In genomic region chr6:164870175-164870574, GRCh38 we compare ENCODE assay signal across 18 cellular contexts.
"Had no signal": no experiment of that assay in that cellular context is flagged by ENCODE, and none has a peak within 500 bp of the region (broad histone marks: within the 10 kb centered on the region; RNA-seq: fewer than 3 reads in every experiment).

No MANE protein-coding gene starts in this region.

- H3K36me3 Mint-ChIP-seq: activated naive CD8-positive, alpha-beta T cell treated with anti-CD3 and anti-CD28 coated beads for 36 hours; naive thymus-derived CD4-positive, alpha-beta T cell; stimulated activated memory B cell treated with anti-CD40 and anti-IgM and Interleukin-4, amounts not matched to agents 10 μg/mL and 1 μg/mL and 100 μg/mL, for 72 hours had no signal

- H3K27me3 Mint-ChIP-seq: activated naive CD8-positive, alpha-beta T cell treated with anti-CD3 and anti-CD28 coated beads for 36 hours; dendritic cell treated with granulocyte-macrophage colony-stimulating factor and Interleukin-4, amounts not matched to agents 40 ng/mL and 50 ng/mL, for 4 days; naive thymus-derived CD4-positive, alpha-beta T cell; stimulated activated memory B cell treated with anti-CD40 and anti-IgM and Interleukin-4, amounts not matched to agents 10 μg/mL and 1 μg/mL and 100 μg/mL, for 72 hours had no signal

- H3K27ac Mint-ChIP-seq: activated CD8-positive, alpha-beta T cell treated with anti-CD3 and anti-CD28 coated beads, Interleukin-2, amount 10 ng/mL, durations not matched to agents 7 days and 5 days; activated naive CD8-positive, alpha-beta T cell treated with anti-CD3 and anti-CD28 coated beads for 36 hours; dendritic cell treated with granulocyte-macrophage colony-stimulating factor and Interleukin-4, amounts not matched to agents 40 ng/mL and 50 ng/mL, for 4 days; naive thymus-derived CD4-positive, alpha-beta T cell; stimulated activated memory B cell treated with anti-CD40 and anti-IgM and Interleukin-4, amounts not matched to agents 10 μg/mL and 1 μg/mL and 100 μg/mL, for 72 hours had no signal

- H3K9me3 ChIP-seq: stomach, suprapubic skin, tibial nerve had no signal

- H3K36me3 ChIP-seq: sigmoid colon, stomach, suprapubic skin, tibial nerve had no signal

- DNase-seq: activated CD4-positive, alpha-beta T cell treated with anti-CD3 and anti-CD28 coated beads for 1 hour; activated CD4-positive, alpha-beta T cell treated with anti-CD3 and anti-CD28 coated beads, Interleukin-2, amount 50 U/mL, for 1 hour; activated CD8-positive, alpha-beta T cell treated with anti-CD3 and anti-CD28 coated beads, Interleukin-2, amount 10 ng/mL, durations not matched to agents 7 days and 5 days; activated naive CD8-positive, alpha-beta T cell treated with anti-CD3 and anti-CD28 coated beads for 36 hours; effector CD4-positive, alpha-beta T cell; foreskin fibroblast; naive thymus-derived CD4-positive, alpha-beta T cell; retina; sigmoid colon; stimulated activated CD4-positive, alpha-beta T cell treated with anti-CD3 and anti-CD28 coated beads, Interleukin-15, amount 100 ng/mL, for 24 hours; stomach; T-helper 9 cell had no signal

- H3K27me3 ChIP-seq: sigmoid colon, stomach, suprapubic skin, tibial nerve had no signal

- H3K4me3 Mint-ChIP-seq: activated CD8-positive, alpha-beta T cell treated with anti-CD3 and anti-CD28 coated beads, Interleukin-2, amount 10 ng/mL, durations not matched to agents 7 days and 5 days; activated naive CD8-positive, alpha-beta T cell treated with anti-CD3 and anti-CD28 coated beads for 36 hours; dendritic cell treated with granulocyte-macrophage colony-stimulating factor and Interleukin-4, amounts not matched to agents 40 ng/mL and 50 ng/mL, for 4 days; naive thymus-derived CD4-positive, alpha-beta T cell; neural crest cell; stimulated activated memory B cell treated with anti-CD40 and anti-IgM and Interleukin-4, amounts not matched to agents 10 μg/mL and 1 μg/mL and 100 μg/mL, for 72 hours had no signal

- ATAC-seq: activated CD8-positive, alpha-beta T cell treated with anti-CD3 and anti-CD28 coated beads, Interleukin-2, amount 10 ng/mL, durations not matched to agents 7 days and 5 days; naive thymus-derived CD4-positive, alpha-beta T cell; stimulated activated memory B cell treated with anti-CD40 and anti-IgM and Interleukin-4, amounts not matched to agents 10 μg/mL and 1 μg/mL and 100 μg/mL, for 72 hours had no signal

- H3K27ac ChIP-seq: sigmoid colon, stomach, suprapubic skin, tibial nerve had no signal

- H3K4me3 ChIP-seq: sigmoid colon, smooth muscle cell, stomach, suprapubic skin, tibial nerve had no signal

- H3K4me1 ChIP-seq: sigmoid colon, stomach, suprapubic skin, tibial nerve had no signal

- H3K4me1 Mint-ChIP-seq: activated naive CD8-positive, alpha-beta T cell treated with anti-CD3 and anti-CD28 coated beads for 36 hours; stimulated activated memory B cell treated with anti-CD40 and anti-IgM and Interleukin-4, amounts not matched to agents 10 μg/mL and 1 μg/mL and 100 μg/mL, for 72 hours had no signal
